In the genomic region with DNA sequence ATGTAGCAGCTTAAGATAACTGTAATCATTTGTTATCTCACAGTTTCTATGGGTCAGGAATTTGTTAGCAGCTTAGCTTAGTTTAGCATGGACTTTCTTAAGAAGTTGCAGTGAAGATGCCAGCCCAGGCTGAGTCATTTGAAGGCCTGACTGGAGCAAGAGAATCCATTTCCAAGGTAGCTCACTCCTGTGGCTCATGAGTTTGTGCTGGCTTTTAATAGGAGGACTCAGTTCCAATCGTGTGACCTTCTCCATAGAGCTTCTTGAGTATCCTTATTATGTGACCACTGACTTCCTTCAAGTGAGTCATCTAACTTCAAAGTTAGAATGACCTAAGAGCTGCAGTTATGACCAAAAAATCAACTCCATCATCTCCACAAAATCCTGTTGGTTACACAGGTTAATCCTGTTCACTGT, we compare ENCODE assay signal across 11 cellular contexts. TPM values are rescaled to one million over a fixed set of nuclear protein-coding genes. Genes with fewer than 3 reads are reported as not detected.
DNase-seq lines count a peak whose midpoint lies in the region; ATAC-seq and TF ChIP-seq lines count a peak whose summit lies in the region.
"Had no signal": no experiment of that assay in that cellular context is flagged by ENCODE, and none has a peak within 500 bp of the region (broad histone marks: within the 10 kb centered on the region; RNA-seq: fewer than 3 reads in every experiment).

No MANE protein-coding gene starts in this region.

- no peak overlapping the region for H4K91ac ChIP-seq in mesenchymal stem cell (ENCODE audit: low read length)

- no peaks in the 10 kb centered on the region for H3K27me3 ChIP-seq in mesenchymal stem cell (ENCODE audit: control insufficient read depth in 1 of 2, insufficient read depth in 1 of 2, low read length in 2 of 2)
- H3K27me3 ChIP-seq: testis had no signal

- H3K4ac ChIP-seq in mesenchymal stem cell (ENCODE audit: low read depth in 1 of 2, low read length in 2 of 2), result no peak overlapping the region

- H2BK5ac ChIP-seq in mesenchymal stem cell (ENCODE audit: low read depth, low read length, poor library complexity, severe bottlenecking), result no peak overlapping the region

- TF ChIP-seq CTCF in coronary artery (IDR thresholded peaks at IDR 0.05), result no peak

- H4K8ac ChIP-seq in mesenchymal stem cell (ENCODE audit: low read length), result peak overlapping the region; percentile 39

- no peak overlapping the region for H2AK5ac ChIP-seq in mesenchymal stem cell (ENCODE audit: low read length, severe bottlenecking)

- no peak overlapping the region for H3K14ac ChIP-seq in mesenchymal stem cell (ENCODE audit: low read length in 2 of 2)

- no peak overlapping the region for H3K23ac ChIP-seq in mesenchymal stem cell (ENCODE audit: low read length in 2 of 2)

- ATAC-seq in GM21619 (IDR thresholded peaks at IDR 0.05; ENCODE audit: unreplicated experiment) (no peak), GM19452 (IDR thresholded peaks at IDR 0.05; ENCODE audit: unreplicated experiment) (no peak), GM21367 (IDR thresholded peaks at IDR 0.05; ENCODE audit: unreplicated experiment) (no peak)

- no peaks in the 10 kb centered on the region for H3K4me1 ChIP-seq in mesenchymal stem cell (ENCODE audit: control insufficient read depth, insufficient read depth, low read depth, low read length)

- H3K9me3 ChIP-seq in mesenchymal stem cell (ENCODE audit: control insufficient read depth, low read length), result no peaks in the 10 kb centered on the region
- H3K9me3 ChIP-seq: testis had no signal

- peak overlapping the region; percentile 89 for H3K9ac ChIP-seq in mesenchymal stem cell (ENCODE audit: low read length)

- no peak overlapping the region for H2BK120ac ChIP-seq in mesenchymal stem cell (ENCODE audit: low read depth, low read length)

- no peak overlapping the region for H2BK15ac ChIP-seq in mesenchymal stem cell (ENCODE audit: low read depth, poor library complexity, severe bottlenecking)

- peaks cover 24% of the 10 kb centered on the region for H3K79me1 ChIP-seq in mesenchymal stem cell (replicated peaks; ENCODE audit: low read length, poor library complexity, severe bottlenecking)

- no peak overlapping the region for H3K27ac ChIP-seq in mesenchymal stem cell (ENCODE audit: low read length, poor library complexity, severe bottlenecking)
- no peak overlapping the region for H3K27ac ChIP-seq in coronary artery
- H3K27ac ChIP-seq: testis had no signal

- peaks cover 3 to 43% of the 10 kb centered on the region in 2 experiments for H3K36me3 ChIP-seq in mesenchymal stem cell (ENCODE audit: control insufficient read depth in 1 of 2, insufficient read depth in 2 of 2, low read depth in 1 of 2, low read length in 2 of 2)

- WGBS in mesenchymal stem cell, result 67% methylated on average over 1 of the region's 1 CpG

- H3K4me2 ChIP-seq in mesenchymal stem cell (ENCODE audit: low read length, poor library complexity, severe bottlenecking), result peak overlapping the region; percentile 12

- no peak overlapping the region for H3K18ac ChIP-seq in mesenchymal stem cell (ENCODE audit: low read depth in 1 of 2, low read length in 2 of 2)

- no peak overlapping the region for H2AFZ ChIP-seq in mesenchymal stem cell (ENCODE audit: low read depth, low read length)

- DNase-seq in Caki2 (ENCODE audit: low read depth), result peak; percentile 30
- peak; percentile 61 for DNase-seq in HS-5 (ENCODE audit: low read depth)
- peak; percentile 23 for DNase-seq in amniotic stem cell (lab: John Stamatoyannopoulos, UW)
- peak; percentile 63 for DNase-seq in mesenchymal stem cell
- DNase-seq in coronary artery (ENCODE audit: low spot score), result no peak
- DNase-seq: activated T-cell treated with anti-CD3 and anti-CD28 coated beads, Interleukin-2, amount 50 U/mL, for 48 hours; NCI-H345; testis had no signal

- in situ Hi-C loops in Caki2 (cut with HindIII; ENCODE audit: low pct_unique_long_range_greater_than_20kb, low sequenced_read_pairs), result no loop called here

- no peak overlapping the region for H2BK12ac ChIP-seq in mesenchymal stem cell (ENCODE audit: low read length in 2 of 2)

- H3K4me3 ChIP-seq in mesenchymal stem cell (ENCODE audit: insufficient read depth in 1 of 2, low read depth in 1 of 2, low read length in 2 of 2), result peak overlapping the region in 1 of 2 experiments; percentile 92
- no peak overlapping the region for H3K4me3 ChIP-seq in coronary artery

RNA-seq across cellular contexts. Expression of gene GPATCH11, which starts 1.4 kb away (rescaled TPM):
- total RNA-seq in Caki2 (2014; rRNA removed; shearing (Covaris generic); ENCODE audit: low replicate concordance), result 2.1 and 3.9 TPM in 2 replicates
- 10.0 TPM for polyA plus RNA-seq in mesenchymal stem cell (2013, experiment 1 of 2)
- 9.4 TPM for polyA plus RNA-seq in mesenchymal stem cell (2013, experiment 2 of 2)

RNA-seq across cellular contexts. Expression of gene HEATR5B, which starts 1.6 kb away (rescaled TPM):
- total RNA-seq in Caki2 (2014; rRNA removed; shearing (Covaris generic); ENCODE audit: low replicate concordance), result 2.8 and 5.8 TPM in 2 replicates
- polyA plus RNA-seq in mesenchymal stem cell (2013, experiment 1 of 2), result 5.1 TPM
- polyA plus RNA-seq in mesenchymal stem cell (2013, experiment 2 of 2), result 4.9 TPM
